Comparison of ENCODE assay signal across 7 cellular contexts in genomic region chr9:131747352-131747751, GRCh38. TPM values are rescaled to one million over a fixed set of nuclear protein-coding genes. Genes with fewer than 3 reads are reported as not detected.
A peak's percentile ranks its signal among the peaks of the same experiment; 100 is the strongest.
DNase-seq lines count a peak whose midpoint lies in the region; ATAC-seq and TF ChIP-seq lines count a peak whose summit lies in the region.

No MANE protein-coding gene starts in this region.

- no peak overlapping the region for H3K9ac ChIP-seq in Karpas-422 (ENCODE audit: low read length)

- H4K20me1 ChIP-seq in Karpas-422 (ENCODE audit: insufficient read depth, low read depth, low read length): no peaks in the 10 kb centered on the region; the same call in 1 of the 2 replicates
- no peaks in the 10 kb centered on the region for H4K20me1 ChIP-seq in osteoblast (ENCODE audit: insufficient read depth, low read length)

- H3K36me3 ChIP-seq in Karpas-422 (ENCODE audit: insufficient read depth, low read length): no peaks in the 10 kb centered on the region
- H3K36me3 ChIP-seq in osteoblast (ENCODE audit: insufficient read depth, low read length): no peaks in the 10 kb centered on the region

- H3K79me2 ChIP-seq in Karpas-422 (ENCODE audit: low read length) (no peaks in the 10 kb centered on the region), osteoblast (ENCODE audit: insufficient read depth, low read length) (no peaks in the 10 kb centered on the region)

- no peaks in the 10 kb centered on the region for H3K9me2 ChIP-seq in Karpas-422 (replicated peaks; ENCODE audit: insufficient read depth, low read length)

- no peak overlapping the region for H3K4me3 ChIP-seq in Karpas-422 (ENCODE audit: low read length)
- H3K4me3 ChIP-seq in osteoblast (ENCODE audit: insufficient read depth, low read length): no peak overlapping the region

- H3K27me3 ChIP-seq in Karpas-422 (ENCODE audit: low read length): no peaks in the 10 kb centered on the region
- H3K27me3 ChIP-seq in osteoblast (ENCODE audit: insufficient read depth, low read length): no peaks in the 10 kb centered on the region

- H3K9me3 ChIP-seq in Karpas-422 (ENCODE audit: low read length): no peaks in the 10 kb centered on the region
- no peaks in the 10 kb centered on the region for H3K9me3 ChIP-seq in osteoblast (ENCODE audit: low read depth, low read length)

- H2AFZ ChIP-seq in Karpas-422 (ENCODE audit: low read length) (no peak overlapping the region), osteoblast (ENCODE audit: low read length) (no peak overlapping the region)

- DNase-seq in ELR (ENCODE audit: low read depth): peak; percentile 68
- DNase-seq in Karpas-422: peak; percentile 66
- peak; percentile 75 for DNase-seq in fibroblast of gingiva (ENCODE audit: low read depth)
- no peak for DNase-seq in osteoblast (ENCODE audit: insufficient read length, low spot score, missing footprints)
- no peak for DNase-seq in occipital lobe (lab: John Stamatoyannopoulos, UW)

- ATAC-seq in SK-N-SH treated with all-trans-retinoic acid at 6 μM for 48 hours (peak; percentile 80), HG02623 (IDR thresholded peaks at IDR 0.05; ENCODE audit: unreplicated experiment) (no peak)

- no peak overlapping the region for H3K4me2 ChIP-seq in Karpas-422 (ENCODE audit: low read depth, low read length, poor library complexity, severe bottlenecking)
- H3K4me2 ChIP-seq in osteoblast (ENCODE audit: insufficient read depth, low read length): no peak overlapping the region

- no peak overlapping the region for H3K27ac ChIP-seq in Karpas-422 (ENCODE audit: low read length)
- no peak overlapping the region for H3K27ac ChIP-seq in osteoblast (ENCODE audit: low read depth, low read length)

- H3K4me1 ChIP-seq in Karpas-422 (ENCODE audit: low read length): no peaks in the 10 kb centered on the region
- no peaks in the 10 kb centered on the region for H3K4me1 ChIP-seq in osteoblast (ENCODE audit: insufficient read depth, low read length)

- peak; percentile 65 for TF ChIP-seq CTCF in osteoblast (IDR thresholded peaks at IDR 0.05; ENCODE audit: extremely low read depth, low read depth, low read length)

TF ChIP-seq in SK-N-SH treated with all-trans-retinoic acid at 6 μM for 48 hours, 23 proteins besides CTCF, POLR2A, EP300 and RAD21:
- TF ChIP-seq OSR1 (CRISPR knock-in tag; IDR thresholded peaks at IDR 0.05) (no peak), CREB5 (CRISPR knock-in tag; IDR thresholded peaks at IDR 0.05; ENCODE audit: low read depth) (no peak), TSHZ2 (CRISPR knock-in tag; IDR thresholded peaks at IDR 0.05) (no peak), POU6F1 (CRISPR knock-in tag; IDR thresholded peaks at IDR 0.05; ENCODE audit: borderline replicate concordance, low read depth) (no peak), ARNTL (CRISPR knock-in tag; IDR thresholded peaks at IDR 0.05; ENCODE audit: borderline replicate concordance, low read depth) (no peak), ZFP3 (CRISPR knock-in tag; IDR thresholded peaks at IDR 0.05) (no peak), GLIS3 (CRISPR knock-in tag; IDR thresholded peaks at IDR 0.05) (no peak), ZNF70 (CRISPR knock-in tag; IDR thresholded peaks at IDR 0.05) (no peak), ZNF565 (CRISPR knock-in tag; conservative IDR thresholded peaks at IDR 0.05; ENCODE audit: low read depth) (no peak), PATZ1 (CRISPR knock-in tag; IDR thresholded peaks at IDR 0.05; ENCODE audit: borderline replicate concordance) (no peak), TCF4 (CRISPR knock-in tag; IDR thresholded peaks at IDR 0.05; ENCODE audit: borderline replicate concordance) (no peak), ZFP30 (CRISPR knock-in tag; IDR thresholded peaks at IDR 0.05) (no peak), ISL1 (CRISPR knock-in tag; IDR thresholded peaks at IDR 0.05) (no peak)
TF ChIP-seq in SK-N-SH treated with all-trans-retinoic acid at 6 μM for 48 hours: peak in this region for 0.

RNA-seq across cellular contexts. Expression of gene RAPGEF1, which starts 7.5 kb away (rescaled TPM):
- 6.1 and 9.6 TPM in 2 replicates for total RNA-seq in Karpas-422 (2014; rRNA removed; shearing (Covaris generic); ENCODE audit: low replicate concordance)
- 34.7 and 42.1 TPM in 2 replicates for total RNA-seq in osteoblast
- 26.2 TPM for total RNA-seq in occipital lobe

Comparison
In these comparisons a context has a peak if more than half of its experiments do, and no peak if none do; other contexts are left out.
1. DNase-seq: peak in ELR (single experiment), Karpas-422 (single experiment) and fibroblast of gingiva (single experiment); none in osteoblast (single experiment) and occipital lobe (single experiment).